Comparison of ENCODE assay signal across 35 cellular contexts in the genomic region with DNA sequence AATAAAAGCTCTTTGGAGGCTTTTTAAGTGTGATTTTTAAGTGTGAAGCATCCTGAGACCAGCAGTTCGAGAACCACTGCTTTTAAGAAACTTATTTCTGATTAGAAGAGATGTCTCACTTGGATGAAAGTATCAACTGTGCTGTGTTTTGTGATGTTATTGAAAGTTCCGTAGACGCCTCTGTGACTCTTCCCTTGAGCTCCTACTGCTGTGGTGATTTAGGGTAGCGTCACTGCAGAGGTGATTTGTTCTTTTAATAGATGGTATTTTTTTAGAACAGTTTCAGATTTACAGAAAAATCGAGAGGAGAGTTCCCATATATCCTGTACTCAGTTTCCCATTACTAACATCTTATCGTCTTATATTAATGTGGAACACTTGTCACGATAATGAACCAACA.
"Had no signal": no experiment of that assay in that cellular context is flagged by ENCODE, and none has a peak within 500 bp of the region (broad histone marks: within the 10 kb centered on the region; RNA-seq: fewer than 3 reads in every experiment).

No MANE protein-coding gene starts in this region.

- H3K27me3 Mint-ChIP-seq: activated B cell treated with CpG ODN at 0.5 μM for 24 hours; activated CD4-positive, alpha-beta memory T cell treated with anti-CD3 and anti-CD28 coated beads, Interleukin-2, amount 10 ng/mL, durations not matched to agents 7 days and 5 days; activated CD4-positive, alpha-beta T cell treated with anti-CD3 and anti-CD28 coated beads, Interleukin-2, amount 10 ng/mL, durations not matched to agents 24 days and 14 days; activated CD8-positive, alpha-beta memory T cell treated with anti-CD3 and anti-CD28 coated beads, Interleukin-2, amount 10 ng/mL, durations not matched to agents 7 days and 5 days; activated naive CD4-positive, alpha-beta T cell treated with anti-CD3 and anti-CD28 coated beads, Interleukin-2, amount 10 ng/mL, durations not matched to agents 7 days and 5 days; activated naive CD4-positive, alpha-beta T cell treated with anti-CD3 and anti-CD28 coated beads, Interleukin-2, amount 50 U/mL, for 24 hours; activated naive CD8-positive, alpha-beta T cell; activated naive CD8-positive, alpha-beta T cell treated with anti-CD3 and anti-CD28 coated beads, Interleukin-2, amount 10 ng/mL, durations not matched to agents 7 days and 5 days; activated naive CD8-positive, alpha-beta T cell treated with anti-CD3 and anti-CD28 coated beads, Interleukin-2, amount 50 U/mL, for 24 hours; activated T-cell treated with anti-CD3 and anti-CD28 coated beads, Interleukin-2, amount 50 U/mL, for 24 hours; brain had no signal

- H3K4me3 ChIP-seq: ascending aorta, cardiac muscle cell had no signal

- H3K4me3 Mint-ChIP-seq: activated B cell treated with CpG ODN at 0.5 μM for 24 hours; activated CD4-positive, alpha-beta memory T cell treated with anti-CD3 and anti-CD28 coated beads, Interleukin-2, amount 10 ng/mL, durations not matched to agents 7 days and 5 days; activated CD4-positive, alpha-beta T cell treated with anti-CD3 and anti-CD28 coated beads, Interleukin-2, amount 10 ng/mL, durations not matched to agents 24 days and 14 days; activated CD8-positive, alpha-beta memory T cell treated with anti-CD3 and anti-CD28 coated beads, Interleukin-2, amount 10 ng/mL, durations not matched to agents 7 days and 5 days; activated CD8-positive, alpha-beta T cell treated with anti-CD3 and anti-CD28 coated beads, Interleukin-2, amount 10 ng/mL, durations not matched to agents 7 days and 5 days; activated naive CD4-positive, alpha-beta T cell treated with anti-CD3 and anti-CD28 coated beads, Interleukin-2, amount 10 ng/mL, durations not matched to agents 7 days and 5 days; activated naive CD4-positive, alpha-beta T cell treated with anti-CD3 and anti-CD28 coated beads, Interleukin-2, amount 50 U/mL, for 24 hours; activated naive CD8-positive, alpha-beta T cell; activated naive CD8-positive, alpha-beta T cell treated with anti-CD3 and anti-CD28 coated beads, Interleukin-2, amount 10 ng/mL, durations not matched to agents 7 days and 5 days; activated naive CD8-positive, alpha-beta T cell treated with anti-CD3 and anti-CD28 coated beads, Interleukin-2, amount 50 U/mL, for 24 hours; activated T-cell treated with anti-CD3 and anti-CD28 coated beads, Interleukin-2, amount 50 U/mL, for 24 hours; brain; T-helper 1 cell treated with Interleukin-12 subunit alpha and Interleukin-12 subunit beta and Interleukin-4 antibody, amounts not matched to agents 30 μg/mL and 1 μg/mL, for 36 hours; T-helper 2 cell treated with Interferon-gamma antibody and Interleukin-4, amounts not matched to agents 5 μg/mL and 100 μg/mL, for 36 hours had no signal

- FAIRE-seq: TTC549 had no signal

- H3K27ac ChIP-seq: ascending aorta, cardiac muscle cell, VCaP had no signal

- H3K27ac Mint-ChIP-seq: activated B cell treated with CpG ODN at 0.5 μM for 24 hours; activated CD4-positive, alpha-beta memory T cell treated with anti-CD3 and anti-CD28 coated beads, Interleukin-2, amount 10 ng/mL, durations not matched to agents 7 days and 5 days; activated CD4-positive, alpha-beta T cell treated with anti-CD3 and anti-CD28 coated beads, Interleukin-2, amount 10 ng/mL, durations not matched to agents 24 days and 14 days; activated CD8-positive, alpha-beta memory T cell treated with anti-CD3 and anti-CD28 coated beads, Interleukin-2, amount 10 ng/mL, durations not matched to agents 7 days and 5 days; activated CD8-positive, alpha-beta T cell treated with anti-CD3 and anti-CD28 coated beads, Interleukin-2, amount 10 ng/mL, durations not matched to agents 7 days and 5 days; activated naive CD4-positive, alpha-beta T cell treated with anti-CD3 and anti-CD28 coated beads, Interleukin-2, amount 10 ng/mL, durations not matched to agents 7 days and 5 days; activated naive CD4-positive, alpha-beta T cell treated with anti-CD3 and anti-CD28 coated beads, Interleukin-2, amount 50 U/mL, for 24 hours; activated naive CD8-positive, alpha-beta T cell; activated naive CD8-positive, alpha-beta T cell treated with anti-CD3 and anti-CD28 coated beads, Interleukin-2, amount 10 ng/mL, durations not matched to agents 7 days and 5 days; activated naive CD8-positive, alpha-beta T cell treated with anti-CD3 and anti-CD28 coated beads, Interleukin-2, amount 50 U/mL, for 24 hours; activated T-cell treated with anti-CD3 and anti-CD28 coated beads, Interleukin-2, amount 50 U/mL, for 24 hours; activated T-helper 2 cell treated with anti-CD3 and anti-CD28 coated beads, Interferon-gamma antibody, Interleukin-2, Interleukin-4, amounts not matched to agents 10 μg/mL and 5 μg/mL and 100 μg/mL, durations not matched to agents 14 hours and 24 hours and 36 hours; brain; T-helper 1 cell treated with Interleukin-12 subunit alpha and Interleukin-12 subunit beta and Interleukin-4 antibody, amounts not matched to agents 30 μg/mL and 1 μg/mL, for 36 hours; T-helper 2 cell treated with Interferon-gamma antibody and Interleukin-4, amounts not matched to agents 5 μg/mL and 100 μg/mL, for 36 hours had no signal

- ATAC-seq: activated CD8-positive, alpha-beta memory T cell treated with anti-CD3 and anti-CD28 coated beads, Interleukin-2, amount 10 ng/mL, durations not matched to agents 7 days and 5 days; activated CD8-positive, alpha-beta T cell treated with anti-CD3 and anti-CD28 coated beads, Interleukin-2, amount 10 ng/mL, durations not matched to agents 7 days and 5 days; activated naive CD8-positive, alpha-beta T cell treated with anti-CD3 and anti-CD28 coated beads, Interleukin-2, amount 50 U/mL, for 24 hours had no signal

- H3K9me3 Mint-ChIP-seq: activated B cell treated with CpG ODN at 0.5 μM for 24 hours; activated CD4-positive, alpha-beta memory T cell treated with anti-CD3 and anti-CD28 coated beads, Interleukin-2, amount 10 ng/mL, durations not matched to agents 7 days and 5 days; activated CD4-positive, alpha-beta T cell treated with anti-CD3 and anti-CD28 coated beads, Interleukin-2, amount 10 ng/mL, durations not matched to agents 24 days and 14 days; activated naive CD4-positive, alpha-beta T cell treated with anti-CD3 and anti-CD28 coated beads, Interleukin-2, amount 10 ng/mL, durations not matched to agents 7 days and 5 days; activated naive CD4-positive, alpha-beta T cell treated with anti-CD3 and anti-CD28 coated beads, Interleukin-2, amount 50 U/mL, for 24 hours; activated naive CD8-positive, alpha-beta T cell treated with anti-CD3 and anti-CD28 coated beads, Interleukin-2, amount 10 ng/mL, durations not matched to agents 7 days and 5 days; activated naive CD8-positive, alpha-beta T cell treated with anti-CD3 and anti-CD28 coated beads, Interleukin-2, amount 50 U/mL, for 24 hours; activated T-cell treated with anti-CD3 and anti-CD28 coated beads, Interleukin-2, amount 50 U/mL, for 24 hours; activated T-helper 2 cell treated with anti-CD3 and anti-CD28 coated beads, Interferon-gamma antibody, Interleukin-2, Interleukin-4, amounts not matched to agents 10 μg/mL and 5 μg/mL and 100 μg/mL, durations not matched to agents 14 hours and 24 hours and 36 hours; brain; T-helper 1 cell treated with Interleukin-12 subunit alpha and Interleukin-12 subunit beta and Interleukin-4 antibody, amounts not matched to agents 30 μg/mL and 1 μg/mL, for 36 hours; T-helper 2 cell treated with Interferon-gamma antibody and Interleukin-4, amounts not matched to agents 5 μg/mL and 100 μg/mL, for 36 hours had no signal

- DNase-seq: activated B cell treated with CpG ODN at 0.5 μM for 24 hours; activated CD4-positive, alpha-beta memory T cell treated with anti-CD3 and anti-CD28 coated beads, Interleukin-2, amount 10 ng/mL, durations not matched to agents 7 days and 5 days; activated CD4-positive, alpha-beta T cell treated with anti-CD3 and anti-CD28 coated beads for 4 hours; activated CD4-positive, alpha-beta T cell treated with anti-CD3 and anti-CD28 coated beads, Interleukin-2, amount 10 ng/mL, durations not matched to agents 24 days and 14 days; activated CD4-positive, alpha-beta T cell treated with anti-CD3 and anti-CD28 coated beads, Interleukin-2, amount 50 U/mL, for 48 hours; activated CD4-positive, CD25-positive, alpha-beta regulatory T cell treated with anti-CD3 and anti-CD28 coated beads, Interleukin-2, amount 50 U/mL, for 72 hours; activated CD8-positive, alpha-beta memory T cell treated with anti-CD3 and anti-CD28 coated beads for 24 hours; activated CD8-positive, alpha-beta memory T cell treated with anti-CD3 and anti-CD28 coated beads, Interleukin-2, amount 10 ng/mL, durations not matched to agents 7 days and 5 days; activated CD8-positive, alpha-beta memory T cell treated with anti-CD3 and anti-CD28 coated beads, Interleukin-2, amount 50 U/mL, for 48 hours; activated CD8-positive, alpha-beta T cell treated with anti-CD3 and anti-CD28 coated beads, Interleukin-2, amount 10 ng/mL, durations not matched to agents 7 days and 5 days; activated effector memory CD4-positive, alpha-beta T cell treated with Interleukin-2 at 50 U/mL for 16 hours; activated gamma-delta T cell; activated naive CD4-positive, alpha-beta T cell treated with anti-CD3 and anti-CD28 coated beads, Interleukin-2, amount 10 ng/mL, durations not matched to agents 7 days and 5 days; activated naive CD4-positive, alpha-beta T cell treated with Interleukin-2 at 50 U/mL for 16 hours; activated naive CD8-positive, alpha-beta T cell treated with anti-CD3 and anti-CD28 coated beads, Interleukin-2, amount 10 ng/mL, durations not matched to agents 7 days and 5 days; activated naive CD8-positive, alpha-beta T cell treated with anti-CD3 and anti-CD28 coated beads, Interleukin-2, amount 50 U/mL, for 24 hours; activated T-cell treated with anti-CD3 and anti-CD28 coated beads, Interleukin-2, amount 50 U/mL, for 24 hours; activated T-cell treated with anti-CD3 and anti-CD28 coated beads, Interleukin-2, amount 50 U/mL, for 48 hours; amygdala; anterior cingulate cortex; central memory CD4-positive, alpha-beta T cell; SW 1271; T-helper 1 cell; T-helper 2 cell; T-helper 9 cell had no signal

- H3K4me1 Mint-ChIP-seq: activated B cell treated with CpG ODN at 0.5 μM for 24 hours; activated CD4-positive, alpha-beta memory T cell treated with anti-CD3 and anti-CD28 coated beads, Interleukin-2, amount 10 ng/mL, durations not matched to agents 7 days and 5 days; activated CD8-positive, alpha-beta memory T cell treated with anti-CD3 and anti-CD28 coated beads, Interleukin-2, amount 10 ng/mL, durations not matched to agents 7 days and 5 days; activated naive CD4-positive, alpha-beta T cell treated with anti-CD3 and anti-CD28 coated beads, Interleukin-2, amount 10 ng/mL, durations not matched to agents 7 days and 5 days; activated naive CD4-positive, alpha-beta T cell treated with anti-CD3 and anti-CD28 coated beads, Interleukin-2, amount 50 U/mL, for 24 hours; activated naive CD8-positive, alpha-beta T cell treated with anti-CD3 and anti-CD28 coated beads, Interleukin-2, amount 10 ng/mL, durations not matched to agents 7 days and 5 days; brain had no signal
